ENCODE assay signal across 25 cellular contexts in the genomic region with DNA sequence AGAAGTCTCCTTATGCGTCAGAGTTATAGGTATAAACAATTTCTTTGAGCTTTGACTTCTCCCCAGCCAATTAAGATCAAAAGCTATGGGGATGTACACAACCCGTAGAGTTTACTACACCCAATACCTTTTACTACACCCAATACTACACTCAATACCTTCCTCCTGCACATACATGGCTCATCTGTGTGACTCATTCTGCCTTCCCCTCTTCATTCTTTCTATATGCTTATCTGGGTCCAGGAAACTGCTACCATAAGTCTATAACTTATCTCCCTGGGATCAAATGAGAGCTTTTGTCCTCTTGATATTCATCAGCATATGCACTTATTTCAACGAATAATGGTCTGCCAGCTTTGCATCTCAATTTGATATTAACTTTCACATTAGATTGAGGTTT. TPM values are rescaled to one million over a fixed set of nuclear protein-coding genes. Genes with fewer than 3 reads are reported as not detected.
A peak's percentile ranks its signal among the peaks of the same experiment; 100 is the strongest.
DNase-seq lines count a peak whose midpoint lies in the region; ATAC-seq and TF ChIP-seq lines count a peak whose summit lies in the region.
"Had no signal": no experiment of that assay in that cellular context is flagged by ENCODE, and none has a peak within 500 bp of the region (broad histone marks: within the 10 kb centered on the region; RNA-seq: fewer than 3 reads in every experiment).

No MANE protein-coding gene starts in this region.

- H3K27me3 Mint-ChIP-seq in activated T-cell treated with anti-CD3 and anti-CD28 coated beads, Interleukin-2, amount 50 U/mL, for 4 hours (ENCODE audit: low read depth) = no peaks in the 10 kb centered on the region
- no peaks in the 10 kb centered on the region for H3K27me3 Mint-ChIP-seq in activated T-cell treated with anti-CD3 and anti-CD28 coated beads, Interleukin-2, amount 50 U/mL, for 24 hours
- H3K27me3 Mint-ChIP-seq: activated naive CD4-positive, alpha-beta T cell treated with anti-CD3 and anti-CD28 coated beads, Interleukin-2, amount 50 U/mL, for 24 hours had no signal

- no peak for TF ChIP-seq POLR2A in testis (IDR thresholded peaks at IDR 0.05)

- WGBS in testis, 2 donors = 83 to 86% methylated on average over 3 of the region's 3 CpGs

- H3K9me3 Mint-ChIP-seq in activated T-cell treated with anti-CD3 and anti-CD28 coated beads, Interleukin-2, amount 50 U/mL, for 4 hours = no peaks in the 10 kb centered on the region
- no peaks in the 10 kb centered on the region for H3K9me3 Mint-ChIP-seq in activated T-cell treated with anti-CD3 and anti-CD28 coated beads, Interleukin-2, amount 50 U/mL, for 24 hours
- H3K9me3 Mint-ChIP-seq: activated naive CD4-positive, alpha-beta T cell treated with anti-CD3 and anti-CD28 coated beads, Interleukin-2, amount 50 U/mL, for 24 hours; T-helper 2 cell treated with Interferon-gamma antibody and Interleukin-4, amounts not matched to agents 5 μg/mL and 100 μg/mL, for 36 hours had no signal

- H3K27ac ChIP-seq in testis = peak overlapping the region; percentile 2 to 8
- H3K27ac ChIP-seq: esophagus muscularis mucosa, HL-60, parathyroid adenoma, right lobe of liver, stomach, transverse colon had no signal

- intact Hi-C loops in testis (cut with DNase I; ENCODE audit: low total_unique reads) = no loop called here

- no peaks in the 10 kb centered on the region for H3K27me3 ChIP-seq in testis
- H3K27me3 ChIP-seq: BE2C, esophagus muscularis mucosa, right lobe of liver, stomach, transverse colon had no signal

- H3K36me3 ChIP-seq in testis (ENCODE audit: low read depth, missing control alignments) = no peaks in the 10 kb centered on the region
- H3K36me3 ChIP-seq: BE2C, esophagus muscularis mucosa, right lobe of liver, stomach, transverse colon had no signal

- no peak overlapping the region for H3K4me3 ChIP-seq in testis
- H3K4me3 ChIP-seq: esophagus muscularis mucosa, right lobe of liver, stomach, transverse colon had no signal

- no peak overlapping the region for H3K27ac Mint-ChIP-seq in activated T-cell treated with anti-CD3 and anti-CD28 coated beads, Interleukin-2, amount 50 U/mL, for 24 hours
- H3K27ac Mint-ChIP-seq: activated naive CD4-positive, alpha-beta T cell treated with anti-CD3 and anti-CD28 coated beads, Interleukin-2, amount 50 U/mL, for 24 hours; T-helper 2 cell treated with Interferon-gamma antibody and Interleukin-4, amounts not matched to agents 5 μg/mL and 100 μg/mL, for 36 hours had no signal

- no peaks in the 10 kb centered on the region for H3K36me3 Mint-ChIP-seq in activated T-cell treated with anti-CD3 and anti-CD28 coated beads, Interleukin-2, amount 50 U/mL, for 4 hours (ENCODE audit: insufficient read depth)
- no peaks in the 10 kb centered on the region for H3K36me3 Mint-ChIP-seq in activated T-cell treated with anti-CD3 and anti-CD28 coated beads, Interleukin-2, amount 50 U/mL, for 24 hours (ENCODE audit: low read depth)
- H3K36me3 Mint-ChIP-seq: activated naive CD4-positive, alpha-beta T cell treated with anti-CD3 and anti-CD28 coated beads, Interleukin-2, amount 50 U/mL, for 24 hours had no signal

- no peak for TF ChIP-seq CTCF in testis (IDR thresholded peaks at IDR 0.05)
- TF ChIP-seq CTCF in GM20000 (IDR thresholded peaks at IDR 0.05; ENCODE audit: extremely low read depth, missing control alignments) = no peak

- peaks cover 3% of the 10 kb centered on the region for H3K4me1 ChIP-seq in testis
- H3K4me1 ChIP-seq: BE2C, parathyroid adenoma, right lobe of liver had no signal

- peak; percentile 18 to 63 for ATAC-seq in activated T-cell treated with anti-CD3 and anti-CD28 coated beads, Interleukin-2, amount 50 U/mL, for 4 hours
- peak; percentile 46 for ATAC-seq in esophagus mucosa
- no peak for ATAC-seq in HG03159 (IDR thresholded peaks at IDR 0.05; ENCODE audit: unreplicated experiment)
- ATAC-seq in HG02970 (IDR thresholded peaks at IDR 0.05; ENCODE audit: low FRiP score, unreplicated experiment) = no peak
- ATAC-seq: left cardiac atrium, right lobe of liver had no signal

- no peak overlapping the region for H3K4me3 Mint-ChIP-seq in activated T-cell treated with anti-CD3 and anti-CD28 coated beads, Interleukin-2, amount 50 U/mL, for 4 hours
- no peak overlapping the region for H3K4me3 Mint-ChIP-seq in activated T-cell treated with anti-CD3 and anti-CD28 coated beads, Interleukin-2, amount 50 U/mL, for 24 hours
- H3K4me3 Mint-ChIP-seq: activated naive CD4-positive, alpha-beta T cell treated with anti-CD3 and anti-CD28 coated beads, Interleukin-2, amount 50 U/mL, for 24 hours; nephron progenitor cell; T-helper 2 cell treated with Interferon-gamma antibody and Interleukin-4, amounts not matched to agents 5 μg/mL and 100 μg/mL, for 36 hours had no signal

- no peaks in the 10 kb centered on the region for H3K4me1 Mint-ChIP-seq in activated T-cell treated with anti-CD3 and anti-CD28 coated beads, Interleukin-2, amount 50 U/mL, for 4 hours (ENCODE audit: low read depth)
- H3K4me1 Mint-ChIP-seq in activated T-cell treated with anti-CD3 and anti-CD28 coated beads, Interleukin-2, amount 50 U/mL, for 24 hours (ENCODE audit: low read depth) = peaks cover 12% of the 10 kb centered on the region
- H3K4me1 Mint-ChIP-seq: activated naive CD4-positive, alpha-beta T cell treated with anti-CD3 and anti-CD28 coated beads, Interleukin-2, amount 50 U/mL, for 24 hours had no signal

- no peak for DNase-seq in activated T-cell treated with anti-CD3 and anti-CD28 coated beads, Interleukin-2, amount 50 U/mL, for 4 hours
- DNase-seq in activated T-cell treated with anti-CD3 and anti-CD28 coated beads, Interleukin-2, amount 50 U/mL, for 24 hours = no peak
- DNase-seq in RKO (ENCODE audit: low spot score) = peak; percentile 15
- DNase-seq in testis = no peak
- DNase-seq in GM20000 (ENCODE audit: low spot score) = no peak
- DNase-seq: activated T-cell treated with anti-CD3 and anti-CD28 coated beads, Interleukin-2, amount 50 U/mL, for 48 hours; BE2C; DND-41; left cardiac atrium; midbrain; MM.1S; NCI-H1436; NCI-H510A treated with DMSO at 0.1 percent for 48 hours; nephron progenitor cell; right lobe of liver; stomach; transverse colon had no signal

- no peaks in the 10 kb centered on the region for H3K9me3 ChIP-seq in testis
- H3K9me3 ChIP-seq: BE2C, esophagus muscularis mucosa, right lobe of liver, stomach, transverse colon had no signal

RNA-seq across cellular contexts. Expression of gene ANKRD50, which starts 28.2 kb away (rescaled TPM):
- under 1 TPM; 0.20 to 0.37 (median 0.22) TPM for total RNA-seq in activated T-cell treated with anti-CD3 and anti-CD28 coated beads, Interleukin-2, amount 50 U/mL, for 4 hours
- total RNA-seq in esophagus mucosa = 12.8 TPM
- total RNA-seq in testis = 10 to 100 TPM; 33.2 to 43.6 TPM
- 26.8 TPM for polyA plus RNA-seq in testis (ENCODE audit: insufficient read depth, low read depth, low replicate concordance)

Comparison
In these comparisons a context has a peak if more than half of its experiments do, and no peak if none do; other contexts are left out.
1. ATAC-seq: peak in activated T-cell treated with anti-CD3 and anti-CD28 coated beads, Interleukin-2, amount 50 U/mL, for 4 hours (2 of 2) and esophagus mucosa (single experiment); none in HG03159 (single experiment) and HG02970 (single experiment).
2. RNA of gene ANKRD50, which starts 28.2 kb away (total RNA-seq): 33.2 to 43.6 TPM in testis and 12.8 TPM in esophagus mucosa (single experiment); 0.20 to 0.37 TPM in activated T-cell treated with anti-CD3 and anti-CD28 coated beads, Interleukin-2, amount 50 U/mL, for 4 hours; every median in the first group is over 10 times any median in the second.